8 cellular contexts compared by ENCODE assay signal in genomic region chr7:130069978-130070899, GRCh38. TPM values are rescaled to one million over a fixed set of nuclear protein-coding genes. Genes with fewer than 3 reads are reported as not detected.
DNase-seq lines count a peak whose midpoint lies in the region; ATAC-seq, FAIRE-seq and TF ChIP-seq lines count a peak whose summit lies in the region.

Gene KLHDC10 (plus strand): TSS chr7:130070534. CDS start chr7:130070644, 110 bp downstream.

- no peak for TF ChIP-seq RAD21 in H1 (IDR thresholded peaks at IDR 0.05 in 1 of 2, conservative IDR thresholded peaks at IDR 0.05 in 1 of 2; ENCODE audit: low read depth in 2 of 2, low read length in 2 of 2)

- TF ChIP-seq CTCF in H1 (IDR thresholded peaks at IDR 0.05; ENCODE audit: control extremely low read depth in 1 of 3, insufficient read depth in 1 of 3, low read depth in 1 of 3, low read length in 3 of 3) = no peak

- peak within 1 kb of the TSS; percentile 86 for H3K4me3 Mint-ChIP-seq in activated CD8-positive, alpha-beta memory T cell treated with anti-CD3 and anti-CD28 coated beads, Interleukin-2, amount 10 ng/mL, durations not matched to agents 7 days and 5 days

- H3K18ac ChIP-seq in H1 (ENCODE audit: extremely low read depth, low read length) = no peak within 1 kb of the TSS
- peak within 1 kb of the TSS; percentile 98 for H3K18ac ChIP-seq in mesenchymal stem cell (ENCODE audit: low read depth in 1 of 2, low read length in 2 of 2)

- H4K8ac ChIP-seq in H1 (ENCODE audit: extremely low read depth, insufficient read depth, low read length) (no peak within 1 kb of the TSS), mesenchymal stem cell (ENCODE audit: low read length) (peak within 1 kb of the TSS; percentile 96)

- CTCF ChIA-PET in activated CD8-positive, alpha-beta memory T cell treated with anti-CD3 and anti-CD28 coated beads, Interleukin-2, amount 10 ng/mL, durations not matched to agents 7 days and 5 days (lab: Charles Lee) = interaction anchor here (1.1 to 4.2 kb wide), 9 partner anchors 10 to 762 kb away, joined by 3 to 25 read pairs (median 7); partner anchors contain the start of gene TMEM209
- CTCF ChIA-PET in H1 (lab: Charles Lee; ENCODE audit: partially characterized antibody) = interaction anchor here (0.6 to 3.2 kb wide), 7 partner anchors 11 to 761 kb away, joined by 3 to 25 read pairs (median 3); no protein-coding TSS in a partner anchor

- TF ChIP-seq POLR2A in H1 (IDR thresholded peaks at IDR 0.05; ENCODE audit: control extremely low read depth in 1 of 2, low read depth in 2 of 2, low read length in 2 of 2) = peak in 1 of 2 experiments; percentile 79; a peak in 2 of 3 replicates

- no peak within 1 kb of the TSS for H3K14ac ChIP-seq in H1 (ENCODE audit: insufficient read length)
- peak within 1 kb of the TSS; percentile 71 to 80 for H3K14ac ChIP-seq in mesenchymal stem cell (ENCODE audit: low read length in 2 of 2)

- H2BK5ac ChIP-seq in H1 (ENCODE audit: low read depth, low read length) = peak within 1 kb of the TSS; percentile 79
- peak within 1 kb of the TSS; percentile 46 for H2BK5ac ChIP-seq in mesenchymal stem cell (ENCODE audit: low read depth, low read length, poor library complexity, severe bottlenecking)

- H2AFZ ChIP-seq in H1 (ENCODE audit: low read length) = peak within 1 kb of the TSS; percentile 92
- H2AFZ ChIP-seq in mesenchymal stem cell (ENCODE audit: low read depth, low read length) = peak within 1 kb of the TSS; percentile 88

- DNase-seq in COR-L47 (lab: John Stamatoyannopoulos, UW) (peak; percentile 97), HUDEP-2 (lab: John Stamatoyannopoulos, UW; ENCODE audit: unreplicated experiment in 76 of 76) (peak in 75 of 76 experiments; percentile 56 to 97 (median 93)), NT2/D1 (ENCODE audit: low read depth, low spot score) (peak; percentile 97), H1 (ENCODE audit: low read depth in 1 of 2, low spot score in 2 of 2) (peak; percentile 94 to 95), mesenchymal stem cell (peak; percentile 99)
- peak; percentile 97 for DNase-seq in activated CD8-positive, alpha-beta memory T cell treated with anti-CD3 and anti-CD28 coated beads, Interleukin-2, amount 10 ng/mL, durations not matched to agents 7 days and 5 days
- DNase-seq in stimulated activated CD8-positive, alpha-beta memory T cell treated with anti-CD3 and anti-CD28 coated beads, Interleukin-12 subunit alpha, Interleukin-12 subunit beta, amount 100 ng/mL, for 4 hours (ENCODE audit: low read depth) = peak; percentile 87

- TF ChIP-seq EP300 in H1 (IDR thresholded peaks at IDR 0.05; ENCODE audit: borderline replicate concordance in 1 of 2, low read depth in 2 of 2, low read length in 2 of 2) = peak in 1 of 2 experiments; percentile 83; a peak in 1 of 3 replicates

- POLR2A ChIA-PET in H1 (lab: Charles Lee; ENCODE audit: partially characterized antibody) = interaction anchor here (0.6 to 1.7 kb wide), 8 partner anchors 18 to 663 kb away, joined by 3 to 6 read pairs (median 4); partner anchors contain the start of gene TMEM209

- H3K4me1 Mint-ChIP-seq in activated CD8-positive, alpha-beta memory T cell treated with anti-CD3 and anti-CD28 coated beads, Interleukin-2, amount 10 ng/mL, durations not matched to agents 7 days and 5 days = peaks cover 29% of the 10 kb centered on the region

- no peak within 1 kb of the TSS for H2BK20ac ChIP-seq in H1 (ENCODE audit: low read length)

- H2BK12ac ChIP-seq in H1 (ENCODE audit: low read depth, low read length) (no peak within 1 kb of the TSS), mesenchymal stem cell (ENCODE audit: low read length in 2 of 2) (peak within 1 kb of the TSS in 1 of 2 experiments; percentile 34)

- H3K23ac ChIP-seq in H1 (ENCODE audit: insufficient read length) (no peak within 1 kb of the TSS), mesenchymal stem cell (ENCODE audit: low read length in 2 of 2) (no peak within 1 kb of the TSS)

- H3K79me2 ChIP-seq in H1 (ENCODE audit: control insufficient read depth in 1 of 2, insufficient read depth in 2 of 2, low read length in 2 of 2) = peaks cover 0 to 44% of the 10 kb centered on the region in 2 experiments; a peak in 3 of 4 replicates

- no peaks in the 10 kb centered on the region for H3K4me1 ChIP-seq in NT2/D1 (ENCODE audit: insufficient read depth, insufficient read length)
- H3K4me1 ChIP-seq in H1 (replicated peaks in 1 of 4; ENCODE audit: control insufficient read depth in 3 of 4, insufficient read depth in 4 of 4, low read length in 3 of 4) = peaks cover 0 to 2% (median 0%) of the 10 kb centered on the region in 4 experiments; a peak in 1 of 7 replicates
- peaks cover 5% of the 10 kb centered on the region for H3K4me1 ChIP-seq in mesenchymal stem cell (ENCODE audit: control insufficient read depth, insufficient read depth, low read depth, low read length)

- H3K27ac ChIP-seq in H1 (ENCODE audit: low read depth, low read length) (peak within 1 kb of the TSS; percentile 44; the same call in 1 of the 2 replicates), mesenchymal stem cell (ENCODE audit: low read length, poor library complexity, severe bottlenecking) (peak within 1 kb of the TSS; percentile 85)

- H3K36me3 ChIP-seq in NT2/D1 (ENCODE audit: insufficient read depth, insufficient read length, low read length) (no peaks in the 10 kb centered on the region), H1 (ENCODE audit: control insufficient read depth in 2 of 4, insufficient read depth in 4 of 4, low read length in 3 of 4) (no peaks in the 10 kb centered on the region), mesenchymal stem cell (ENCODE audit: control insufficient read depth in 1 of 2, insufficient read depth in 2 of 2, low read depth in 1 of 2, low read length in 2 of 2) (no peaks in the 10 kb centered on the region)

- H3K4me3 ChIP-seq in NT2/D1 (ENCODE audit: insufficient read length, low read depth) (peak within 1 kb of the TSS; percentile 91), H1 (ENCODE audit: extremely low read depth in 1 of 4, insufficient read depth in 2 of 4, low read depth in 3 of 4, low read length in 4 of 4) (peak within 1 kb of the TSS; percentile 71 to 95 (median 84)), mesenchymal stem cell (ENCODE audit: insufficient read depth in 1 of 2, low read depth in 1 of 2, low read length in 2 of 2) (peak within 1 kb of the TSS; percentile 89 to 93)

- peak within 1 kb of the TSS; percentile 85 for H4K5ac ChIP-seq in H1 (ENCODE audit: insufficient read length, low read depth, low read length)

- H3K9me3 Mint-ChIP-seq in activated CD8-positive, alpha-beta memory T cell treated with anti-CD3 and anti-CD28 coated beads, Interleukin-2, amount 10 ng/mL, durations not matched to agents 7 days and 5 days (ENCODE audit: low read depth) = no peaks in the 10 kb centered on the region

- H3K27me3 Mint-ChIP-seq in activated CD8-positive, alpha-beta memory T cell treated with anti-CD3 and anti-CD28 coated beads, Interleukin-2, amount 10 ng/mL, durations not matched to agents 7 days and 5 days = no peaks in the 10 kb centered on the region

- H3K9ac ChIP-seq in NT2/D1 (ENCODE audit: insufficient read length, low read depth) (peak within 1 kb of the TSS; percentile 81), H1 (replicated peaks in 1 of 4; ENCODE audit: extremely low read depth in 1 of 4, low read depth in 3 of 4, low read length in 3 of 4) (peak within 1 kb of the TSS; percentile 40 to 78 (median 52)), mesenchymal stem cell (ENCODE audit: low read length) (peak within 1 kb of the TSS; percentile 93)

- H4K91ac ChIP-seq in H1 (replicated peaks; ENCODE audit: insufficient read length, low read length) (no peak within 1 kb of the TSS), mesenchymal stem cell (ENCODE audit: low read length) (peak within 1 kb of the TSS; percentile 66)

- H3K4ac ChIP-seq in H1 (replicated peaks; ENCODE audit: insufficient read length, low read depth, low read length) (no peak within 1 kb of the TSS), mesenchymal stem cell (ENCODE audit: low read depth in 1 of 2, low read length in 2 of 2) (peak within 1 kb of the TSS; percentile 67 to 94)

- H2BK15ac ChIP-seq in H1 (ENCODE audit: low read length) (no peak within 1 kb of the TSS), mesenchymal stem cell (ENCODE audit: low read depth, poor library complexity, severe bottlenecking) (no peak within 1 kb of the TSS)

- peak; percentile 97 for ATAC-seq in GM21381 (IDR thresholded peaks at IDR 0.05; ENCODE audit: unreplicated experiment)
- peak; percentile 96 for ATAC-seq in activated CD8-positive, alpha-beta memory T cell treated with anti-CD3 and anti-CD28 coated beads, Interleukin-2, amount 10 ng/mL, durations not matched to agents 7 days and 5 days

- WGBS in H1 (ENCODE audit: extremely low coverage in 1 of 2, insufficient coverage in 1 of 2, insufficient read length in 1 of 2, insufficient replicate concordance in 2 of 2, low coverage in 1 of 2, low lambda C conversion rate in 2 of 2, missing lambda C conversion rate in 1 of 2), 2 experiments = 1% methylated on average over 38 of the region's 57 CpGs; no CpG with 5 or more reads in 1 of the 2 experiments
- 1% methylated on average over 57 of the region's 57 CpGs for WGBS in mesenchymal stem cell

- peak within 1 kb of the TSS; percentile 80 for H3K27ac Mint-ChIP-seq in activated CD8-positive, alpha-beta memory T cell treated with anti-CD3 and anti-CD28 coated beads, Interleukin-2, amount 10 ng/mL, durations not matched to agents 7 days and 5 days

- H3K4me2 ChIP-seq in H1 (ENCODE audit: insufficient read depth in 1 of 2, low read depth in 2 of 2, low read length in 2 of 2) (peak within 1 kb of the TSS; percentile 54 to 92), mesenchymal stem cell (ENCODE audit: low read length, poor library complexity, severe bottlenecking) (peak within 1 kb of the TSS; percentile 91)

- H3K27me3 ChIP-seq in NT2/D1 (ENCODE audit: insufficient read depth, insufficient read length) (no peaks in the 10 kb centered on the region), H1 (replicated peaks in 1 of 4; ENCODE audit: control insufficient read depth in 3 of 4, extremely low read depth in 1 of 4, insufficient read depth in 3 of 4, low read length in 3 of 4) (no peaks in the 10 kb centered on the region), mesenchymal stem cell (ENCODE audit: control insufficient read depth in 1 of 2, insufficient read depth in 1 of 2, low read length in 2 of 2) (no peaks in the 10 kb centered on the region)

- H3K9me3 ChIP-seq in NT2/D1 (ENCODE audit: insufficient read depth, low read length) = no peaks in the 10 kb centered on the region
- no peaks in the 10 kb centered on the region for H3K9me3 ChIP-seq in H1 (ENCODE audit: insufficient read depth in 2 of 2, low read depth in 1 of 2, low read length in 1 of 2)
- H3K9me3 ChIP-seq in mesenchymal stem cell (ENCODE audit: control insufficient read depth, low read length) = no peaks in the 10 kb centered on the region

- H4K20me1 ChIP-seq in H1 (replicated peaks in 1 of 2; ENCODE audit: control insufficient read depth in 1 of 2, insufficient read depth in 2 of 2, low read length in 2 of 2) = peaks cover 0 to 2% of the 10 kb centered on the region in 2 experiments

- no peaks in the 10 kb centered on the region; the same call in 1 of the 2 replicates for H3K79me1 ChIP-seq in H1 (ENCODE audit: low read depth, low read length)
- no peaks in the 10 kb centered on the region for H3K79me1 ChIP-seq in mesenchymal stem cell (replicated peaks; ENCODE audit: low read length, poor library complexity, severe bottlenecking)

- H2AK5ac ChIP-seq in H1 (ENCODE audit: low read depth, low read length) (no peak within 1 kb of the TSS), mesenchymal stem cell (ENCODE audit: low read length, severe bottlenecking) (no peak within 1 kb of the TSS)

- no peak within 1 kb of the TSS for H2BK120ac ChIP-seq in H1 (replicated peaks; ENCODE audit: low read depth, low read length)
- peak within 1 kb of the TSS; percentile 66 for H2BK120ac ChIP-seq in mesenchymal stem cell (ENCODE audit: low read depth, low read length)

- H3K23me2 ChIP-seq in H1 (ENCODE audit: low read depth, low read length) = peaks cover 4% of the 10 kb centered on the region; the same call in 1 of the 2 replicates

- peak; percentile 92 for FAIRE-seq in H1 (lab: Jason Lieb, UNC)

- no peak within 1 kb of the TSS for H3K56ac ChIP-seq in H1 (replicated peaks; ENCODE audit: insufficient read length, low read depth, low read length)

- no peaks in the 10 kb centered on the region for H3K36me3 Mint-ChIP-seq in activated CD8-positive, alpha-beta memory T cell treated with anti-CD3 and anti-CD28 coated beads, Interleukin-2, amount 10 ng/mL, durations not matched to agents 7 days and 5 days

RNA-seq across cellular contexts. Expression of gene KLHDC10, which starts in this region (rescaled TPM):
- total RNA-seq in activated CD8-positive, alpha-beta memory T cell treated with anti-CD3 and anti-CD28 coated beads, Interleukin-2, amount 10 ng/mL, durations not matched to agents 7 days and 5 days = 10 to 100 TPM; 14.2 to 14.6 TPM
- 14.5 and 21.1 TPM in 2 replicates for total RNA-seq in H1 (2021; fragmentation: NEBNext Ultra II Directional; extraction: Animal tissue kit (Norgen Biotek cat#: 25700))
- 6.6 and 7.8 TPM in 2 replicates for polyA plus RNA-seq in H1 (2011; rRNA removed)
- polyA plus RNA-seq in H1 (2011; cell fraction: cytosol; rRNA removed) = 7.4 TPM
- polyA plus RNA-seq in H1 (2011; cell fraction: nucleus; rRNA removed) = 6.5 TPM
- 7.2 to 12.2 TPM (median 11.0 TPM) in 4 replicates for polyA plus RNA-seq in H1 (2012, experiment 1 of 2)
- 1.1 TPM for polyA plus RNA-seq in H1 (2012, experiment 2 of 2)
- 6.8 TPM for polyA plus RNA-seq in H1 (2013, experiment 1 of 2)
- 6.8 TPM for polyA plus RNA-seq in H1 (2013, experiment 2 of 2)
- 22.8 and 26.5 TPM in 2 replicates for polyA minus RNA-seq in H1 (2011; rRNA and poly(A)+ RNA removed)
- 14.8 TPM for polyA minus RNA-seq in H1 (2011; cell fraction: cytosol; rRNA and poly(A)+ RNA removed)
- 8.2 TPM for polyA minus RNA-seq in H1 (2011; cell fraction: nucleus; rRNA and poly(A)+ RNA removed)
- polyA plus RNA-seq in mesenchymal stem cell (2013, experiment 1 of 2) = 17.0 TPM
- polyA plus RNA-seq in mesenchymal stem cell (2013, experiment 2 of 2) = 17.2 TPM

Comparison
In these comparisons a context has a peak if more than half of its experiments do, and no peak if none do; other contexts are left out.
1. Peak in every context shown above with its lines: DNase-seq, ATAC-seq, H3K4me3 ChIP-seq and H3K27ac ChIP-seq.